In the genomic region with DNA sequence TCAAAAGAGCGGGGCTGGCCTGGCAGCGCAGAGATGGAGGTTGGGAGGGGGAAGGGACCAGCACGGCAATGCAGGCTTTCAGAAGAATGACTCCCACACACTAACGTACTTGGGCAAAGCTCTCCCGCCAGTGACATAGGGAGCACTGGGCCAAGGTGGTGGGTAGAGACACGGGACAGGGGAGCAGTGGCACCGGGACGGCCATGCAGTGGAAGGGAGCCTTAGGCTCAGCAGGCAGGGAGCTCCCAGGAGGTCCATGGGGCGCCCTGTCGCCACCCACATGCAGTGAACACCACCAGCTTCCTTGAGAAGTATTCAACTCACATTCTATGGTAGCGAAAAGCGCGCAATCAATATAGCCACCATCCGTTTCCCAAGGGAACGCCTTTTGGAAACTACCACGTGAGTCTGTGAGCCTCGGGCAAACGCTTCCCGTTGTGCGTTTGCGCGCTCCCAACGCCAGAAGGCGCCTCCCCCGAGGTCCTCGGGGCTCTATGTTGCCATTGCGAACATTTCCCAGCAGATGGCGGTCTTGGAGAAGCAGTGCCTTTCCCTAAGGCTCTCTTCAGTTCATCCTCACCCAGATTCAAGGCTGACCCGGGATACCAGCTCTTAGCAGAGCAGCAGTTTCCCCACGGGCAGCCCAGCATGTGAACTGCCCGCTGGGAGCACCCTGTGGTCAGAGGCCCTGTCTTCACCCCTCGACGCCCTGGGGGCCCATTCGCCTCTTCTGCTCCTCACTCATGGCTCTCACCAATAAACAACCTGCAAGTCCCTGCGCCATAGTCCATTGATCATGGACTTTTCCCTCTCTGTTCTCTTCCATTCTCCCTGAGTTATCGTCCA, we compare ENCODE assay signal across 8 cellular contexts. TPM values are rescaled to one million over a fixed set of nuclear protein-coding genes. Genes with fewer than 3 reads are reported as not detected.
DNase-seq lines count a peak whose midpoint lies in the region; ATAC-seq and TF ChIP-seq lines count a peak whose summit lies in the region.

No MANE protein-coding gene starts in this region.

- no peak for TF ChIP-seq POLR2A in IMR-90 (IDR thresholded peaks at IDR 0.05; ENCODE audit: low read depth, low read length)

- WGBS in IMR-90 (ENCODE audit: extremely low coverage in 2 of 2, insufficient read length in 1 of 2), 2 experiments: 8% methylated on average over 12 of the region's 36 CpGs; no CpG with 5 or more reads in 1 of the 2 experiments

- peak overlapping the region; percentile 88 for H3K4me2 ChIP-seq in IMR-90 (ENCODE audit: low read depth, low read length)
- peak overlapping the region; percentile 86 for H3K4me2 ChIP-seq in fibroblast of lung (ENCODE audit: extremely low read depth, insufficient read depth, low read length)

- H2AK9ac ChIP-seq in IMR-90 (replicated peaks; ENCODE audit: low read depth, low read length, poor library complexity): peak overlapping the region; percentile 73

- no peak overlapping the region for H3K23ac ChIP-seq in IMR-90 (ENCODE audit: low read depth, low read length)

- intact Hi-C loops in Calu3 (cut with micrococcal nuclease; ENCODE audit: unreplicated experiment): loop anchor here (1.0 to 10.0 kb wide), 2 partner anchors 139 to 460 kb away; a partner anchor contains a TSS
- intact Hi-C loops in IMR-90 (cut with micrococcal nuclease): loop anchor here (1.0 to 10.0 kb wide), 4 partner anchors 138 to 837 kb away; a partner anchor contains a TSS

- no peaks in the 10 kb centered on the region for H3K79me1 ChIP-seq in IMR-90 (ENCODE audit: low read depth in 1 of 2, low read length in 2 of 2)

- TF ChIP-seq CTCF in Calu3 (IDR thresholded peaks at IDR 0.05; ENCODE audit: unreplicated experiment): peak; percentile 81
- peak; percentile 99 for TF ChIP-seq CTCF in IMR-90 (conservative IDR thresholded peaks at IDR 0.05; ENCODE audit: low read depth, low read length)
- TF ChIP-seq CTCF in fibroblast of lung (conservative IDR thresholded peaks at IDR 0.05 in 1 of 2, IDR thresholded peaks at IDR 0.05 in 1 of 2; ENCODE audit: low read depth in 1 of 2, low read length in 2 of 2): peak; percentile 95 to 96

- H3K27me3 Mint-ChIP-seq in Calu3 (ENCODE audit: unreplicated experiment): peaks cover 19% of the 10 kb centered on the region
- H3K27me3 Mint-ChIP-seq in activated T-cell treated with anti-CD3 and anti-CD28 coated beads, Interleukin-2, amount 50 U/mL, for 72 hours (ENCODE audit: low read depth): peaks cover 11% of the 10 kb centered on the region
- H3K27me3 Mint-ChIP-seq in naive thymus-derived CD8-positive, alpha-beta T cell: peaks cover 0 to 16% (median 10%) of the 10 kb centered on the region in 5 donors
- H3K27me3 Mint-ChIP-seq in stimulated activated memory B cell treated with anti-CD40 and anti-IgM and Interleukin-4, amounts not matched to agents 10 μg/mL and 1 μg/mL and 100 μg/mL, for 72 hours: peaks cover 42% of the 10 kb centered on the region

- H3K4me1 ChIP-seq in IMR-90 (ENCODE audit: control insufficient read depth, insufficient read depth, low read length): no peaks in the 10 kb centered on the region
- H3K4me1 ChIP-seq in fibroblast of lung (ENCODE audit: control insufficient read depth, extremely low read depth, insufficient read depth, low read length): no peaks in the 10 kb centered on the region

- H3K4me3 Mint-ChIP-seq in Calu3 (ENCODE audit: low read depth, unreplicated experiment): peak overlapping the region; percentile 66
- H3K4me3 Mint-ChIP-seq in activated T-cell treated with anti-CD3 and anti-CD28 coated beads, Interleukin-2, amount 50 U/mL, for 72 hours: peak overlapping the region; percentile 68 to 75
- peak overlapping the region; percentile 74 to 90 (median 84) for H3K4me3 Mint-ChIP-seq in naive thymus-derived CD8-positive, alpha-beta T cell
- peak overlapping the region; percentile 72 for H3K4me3 Mint-ChIP-seq in stimulated activated memory B cell treated with anti-CD40 and anti-IgM and Interleukin-4, amounts not matched to agents 10 μg/mL and 1 μg/mL and 100 μg/mL, for 72 hours

- H2AK5ac ChIP-seq in IMR-90 (ENCODE audit: low read depth, low read length): no peak overlapping the region

- dilution Hi-C loops in IMR-90 (cut with HindIII; ENCODE audit: low sequenced_read_pairs, unreplicated experiment): no loop called here

- no peak overlapping the region for H3K27ac ChIP-seq in IMR-90 (ENCODE audit: insufficient read depth, low read length)
- no peak overlapping the region for H3K27ac ChIP-seq in fibroblast of lung (ENCODE audit: insufficient read depth, low read length)

- in situ Hi-C loops in IMR-90 (cut with MboI; ENCODE audit: low sequenced_read_pairs): no loop called here

- peak; percentile 80 for ATAC-seq in GM21423 (IDR thresholded peaks at IDR 0.05; ENCODE audit: unreplicated experiment)
- peak; percentile 99 for ATAC-seq in IMR-90 (ENCODE audit: low read depth)
- ATAC-seq in activated T-cell treated with anti-CD3 and anti-CD28 coated beads, Interleukin-2, amount 50 U/mL, for 72 hours (replicated peaks in 1 of 2): peak; percentile 81 to 85
- peak; percentile 89 to 94 for ATAC-seq in naive thymus-derived CD8-positive, alpha-beta T cell
- peak; percentile 77 for ATAC-seq in stimulated activated memory B cell treated with anti-CD40 and anti-IgM and Interleukin-4, amounts not matched to agents 10 μg/mL and 1 μg/mL and 100 μg/mL, for 72 hours

- H3K79me2 ChIP-seq in fibroblast of lung (ENCODE audit: control insufficient read depth, insufficient read depth, low read length): no peaks in the 10 kb centered on the region

- peak; percentile 88 for TF ChIP-seq RAD21 in IMR-90 (IDR thresholded peaks at IDR 0.05; ENCODE audit: low read length)

- no peak overlapping the region for H2BK20ac ChIP-seq in IMR-90 (ENCODE audit: low read depth, low read length)

- no peaks in the 10 kb centered on the region for H3K36me3 Mint-ChIP-seq in Calu3 (ENCODE audit: insufficient read depth, unreplicated experiment)
- no peaks in the 10 kb centered on the region for H3K36me3 Mint-ChIP-seq in activated T-cell treated with anti-CD3 and anti-CD28 coated beads, Interleukin-2, amount 50 U/mL, for 72 hours (ENCODE audit: insufficient read depth in 2 of 2)
- H3K36me3 Mint-ChIP-seq in naive thymus-derived CD8-positive, alpha-beta T cell: no peaks in the 10 kb centered on the region
- H3K36me3 Mint-ChIP-seq in stimulated activated memory B cell treated with anti-CD40 and anti-IgM and Interleukin-4, amounts not matched to agents 10 μg/mL and 1 μg/mL and 100 μg/mL, for 72 hours: no peaks in the 10 kb centered on the region

- H3K18ac ChIP-seq in IMR-90 (ENCODE audit: low read depth, low read length): no peak overlapping the region

- H3K56ac ChIP-seq in IMR-90 (ENCODE audit: extremely low read depth, insufficient read depth, low read length): no peak overlapping the region

- H3K4me3 ChIP-seq in IMR-90 (ENCODE audit: insufficient read depth, low read depth, low read length) (peak overlapping the region; percentile 36), fibroblast of lung (replicated peaks in 1 of 4; ENCODE audit: control extremely low read depth in 1 of 4, insufficient read depth in 1 of 4, low read depth in 3 of 4, low read length in 4 of 4) (peak overlapping the region in 2 of 4 experiments; percentile 30 to 50)

- peaks cover 12% of the 10 kb centered on the region for H3K4me1 Mint-ChIP-seq in Calu3 (ENCODE audit: low read depth, unreplicated experiment)
- peaks cover 5% of the 10 kb centered on the region for H3K4me1 Mint-ChIP-seq in activated T-cell treated with anti-CD3 and anti-CD28 coated beads, Interleukin-2, amount 50 U/mL, for 72 hours (ENCODE audit: low read depth)
- peaks cover 10 to 18% (median 15%) of the 10 kb centered on the region in 4 donors for H3K4me1 Mint-ChIP-seq in naive thymus-derived CD8-positive, alpha-beta T cell
- peaks cover 25% of the 10 kb centered on the region for H3K4me1 Mint-ChIP-seq in stimulated activated memory B cell treated with anti-CD40 and anti-IgM and Interleukin-4, amounts not matched to agents 10 μg/mL and 1 μg/mL and 100 μg/mL, for 72 hours

- no peak overlapping the region for H4K91ac ChIP-seq in IMR-90 (ENCODE audit: insufficient read depth, low read depth, low read length)

- H4K20me1 ChIP-seq in IMR-90 (ENCODE audit: insufficient read depth, low read length) (no peaks in the 10 kb centered on the region), fibroblast of lung (ENCODE audit: control insufficient read depth, extremely low read depth, insufficient read depth, low read length) (no peaks in the 10 kb centered on the region)

- peaks cover 3% of the 10 kb centered on the region; the same call in 1 of the 2 replicates for H3K9me1 ChIP-seq in IMR-90 (ENCODE audit: insufficient read depth, low read length)

- no peak overlapping the region for H4K5ac ChIP-seq in IMR-90 (ENCODE audit: low read depth, low read length)

- DNase-seq in Calu3 (peak; percentile 81), IMR-90 (peak; percentile 77), fibroblast of lung (ENCODE audit: low read depth in 2 of 2) (peak; percentile 75 to 82)
- peak; percentile 81 for DNase-seq in activated T-cell treated with anti-CD3 and anti-CD28 coated beads, Interleukin-2, amount 50 U/mL, for 72 hours
- peak; percentile 44 to 76 (median 62) for DNase-seq in naive thymus-derived CD8-positive, alpha-beta T cell

- H2BK5ac ChIP-seq in IMR-90 (ENCODE audit: low read depth, low read length, poor library complexity, severe bottlenecking): no peak overlapping the region

- no peaks in the 10 kb centered on the region for H3K36me3 ChIP-seq in IMR-90 (ENCODE audit: control insufficient read depth, insufficient read depth, low read length)
- no peaks in the 10 kb centered on the region for H3K36me3 ChIP-seq in fibroblast of lung (ENCODE audit: control insufficient read depth, insufficient read depth, low read length)

- BruUV-seq in Calu3 (replicated peaks; lab: Mats Ljungman, UMichigan) (no TSS peak), IMR-90 (replicated peaks; lab: Mats Ljungman, UMichigan) (no TSS peak)

- H2BK120ac ChIP-seq in IMR-90 (ENCODE audit: low read depth, low read length): no peak overlapping the region

- POLR2A ChIA-PET in IMR-90 (lab: Charles Lee; ENCODE audit: unreplicated experiment): no interaction called here
- POLR2A ChIA-PET in naive thymus-derived CD8-positive, alpha-beta T cell (lab: Charles Lee): no interaction called here

- H3K4ac ChIP-seq in IMR-90 (ENCODE audit: low read depth, low read length): no peak overlapping the region

- H3K9ac ChIP-seq in IMR-90 (ENCODE audit: low read depth, low read length) (no peak overlapping the region), fibroblast of lung (ENCODE audit: insufficient read depth, low read length) (no peak overlapping the region)

- H3K14ac ChIP-seq in IMR-90 (replicated peaks; ENCODE audit: low read depth, low read length): no peak overlapping the region

- H3K9me3 Mint-ChIP-seq in Calu3 (ENCODE audit: low read depth, unreplicated experiment): no peaks in the 10 kb centered on the region
- no peaks in the 10 kb centered on the region for H3K9me3 Mint-ChIP-seq in activated T-cell treated with anti-CD3 and anti-CD28 coated beads, Interleukin-2, amount 50 U/mL, for 72 hours
- H3K9me3 Mint-ChIP-seq in naive thymus-derived CD8-positive, alpha-beta T cell: no peaks in the 10 kb centered on the region
- no peaks in the 10 kb centered on the region for H3K9me3 Mint-ChIP-seq in stimulated activated memory B cell treated with anti-CD40 and anti-IgM and Interleukin-4, amounts not matched to agents 10 μg/mL and 1 μg/mL and 100 μg/mL, for 72 hours

- H4K8ac ChIP-seq in IMR-90 (ENCODE audit: low read depth in 2 of 2, low read length in 2 of 2): no peak overlapping the region

- H3K27me3 ChIP-seq in IMR-90 (ENCODE audit: control insufficient read depth, insufficient read depth, low read length) (peaks cover 14% of the 10 kb centered on the region), fibroblast of lung (ENCODE audit: control insufficient read depth, insufficient read depth, low read length) (no peaks in the 10 kb centered on the region)

- CTCF ChIA-PET in Calu3 (lab: Charles Lee) (interaction anchor here (0.7 to 1.4 kb wide), 8 partner anchors 9 to 138 kb away, joined by 3 to 16 read pairs (median 4); a partner anchor contains a TSS), IMR-90 (lab: Yijun Ruan, JAX) (interaction anchor here (0.5 to 1.4 kb wide), 9 partner anchors 9 to 1967 kb away, joined by 3 to 6 read pairs (median 4); no protein-coding TSS in a partner anchor)

- H2AFZ ChIP-seq in IMR-90 (replicated peaks; ENCODE audit: low read length, poor library complexity) (peak overlapping the region; percentile 92), fibroblast of lung (ENCODE audit: low read length) (peak overlapping the region; percentile 81)

- H3K9me3 ChIP-seq in IMR-90 (ENCODE audit: control insufficient read depth, insufficient read depth, low read length) (no peaks in the 10 kb centered on the region), fibroblast of lung (ENCODE audit: control insufficient read depth, insufficient read depth, low read depth, low read length) (no peaks in the 10 kb centered on the region)

- no peak overlapping the region for H2BK15ac ChIP-seq in IMR-90 (ENCODE audit: low read depth, low read length)

- H3K27ac Mint-ChIP-seq in Calu3 (ENCODE audit: unreplicated experiment): no peak overlapping the region
- no peak overlapping the region for H3K27ac Mint-ChIP-seq in activated T-cell treated with anti-CD3 and anti-CD28 coated beads, Interleukin-2, amount 50 U/mL, for 72 hours
- no peak overlapping the region for H3K27ac Mint-ChIP-seq in naive thymus-derived CD8-positive, alpha-beta T cell
- H3K27ac Mint-ChIP-seq in stimulated activated memory B cell treated with anti-CD40 and anti-IgM and Interleukin-4, amounts not matched to agents 10 μg/mL and 1 μg/mL and 100 μg/mL, for 72 hours: no peak overlapping the region

RNA-seq across cellular contexts. Expression of a gene that starts 16.4 kb away (rescaled TPM):
- total RNA-seq in Calu3 (2022) (not detected in 2 replicates), IMR-90 (2012; rRNA removed) (not detected in 2 replicates), fibroblast of lung (not detected in 2 replicates)
- polyA plus RNA-seq in IMR-90 (2012; rRNA removed) (not detected in 2 replicates), fibroblast of lung (not detected in 2 replicates)
- polyA plus RNA-seq in IMR-90 (2012; cell fraction: cytosol; rRNA removed): not detected in 2 replicates
- polyA plus RNA-seq in IMR-90 (2012; cell fraction: nucleus; rRNA removed; ENCODE audit: low replicate concordance): not detected in 2 replicates
- polyA plus RNA-seq in PFSK-1 (2012; ENCODE audit: insufficient read length, low read depth): not detected
- not detected for total RNA-seq in activated T-cell treated with anti-CD3 and anti-CD28 coated beads, Interleukin-2, amount 50 U/mL, for 72 hours
- polyA plus RNA-seq in fibroblast of lung (2012): not detected in 2 replicates
- not detected in 2 replicates for polyA minus RNA-seq in fibroblast of lung (ENCODE audit: low replicate concordance)
- total RNA-seq in naive thymus-derived CD8-positive, alpha-beta T cell: not detected
- not detected for polyA plus RNA-seq in naive thymus-derived CD8-positive, alpha-beta T cell
